ENCODE assay signal across 37 cellular contexts in the genomic region with DNA sequence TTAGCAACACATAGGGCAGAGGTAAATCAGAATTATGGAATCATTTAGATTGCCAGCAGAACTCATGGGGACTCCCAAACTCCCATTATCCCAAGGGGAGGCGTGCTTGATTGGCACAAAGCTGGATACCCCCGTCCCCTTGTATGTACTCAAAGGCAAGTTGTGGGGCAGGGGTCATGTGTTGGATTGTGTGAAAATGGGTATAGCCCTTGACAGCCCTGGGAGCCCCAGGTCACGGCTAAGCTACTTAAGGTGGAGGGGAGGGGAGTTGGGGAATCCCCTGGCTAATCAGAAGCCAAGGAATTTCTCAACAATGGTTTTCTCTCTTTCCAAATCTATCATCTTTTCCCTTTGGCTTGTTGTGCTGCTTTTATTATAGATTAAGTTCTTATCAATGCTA.
"Had no signal": no experiment of that assay in that cellular context is flagged by ENCODE, and none has a peak within 500 bp of the region (broad histone marks: within the 10 kb centered on the region; RNA-seq: fewer than 3 reads in every experiment).

No MANE protein-coding gene starts in this region.

- H3K27ac ChIP-seq: adrenal gland, body of pancreas, brain microvascular endothelial cell, breast epithelium, VCaP had no signal

- H3K27me3 Mint-ChIP-seq: activated CD4-positive, alpha-beta memory T cell treated with anti-CD3 and anti-CD28 coated beads for 36 hours; activated CD4-positive, alpha-beta T cell treated with anti-CD3 and anti-CD28 coated beads, Interleukin-2, amount 10 ng/mL, durations not matched to agents 24 days and 14 days; activated CD8-positive, alpha-beta T cell treated with anti-CD3 and anti-CD28 coated beads for 36 hours; activated naive CD8-positive, alpha-beta T cell treated with anti-CD3 and anti-CD28 coated beads for 36 hours; activated T-helper 17 cell treated with anti-CD3 and anti-CD28 coated beads, Interleukin-2, amount 50 U/mL, for 72 hours had no signal

- DNase-seq: activated CD4-positive, alpha-beta memory T cell treated with anti-CD3 and anti-CD28 coated beads for 36 hours; activated CD4-positive, alpha-beta T cell treated with anti-CD3 and anti-CD28 coated beads for 4 hours; activated CD4-positive, alpha-beta T cell treated with anti-CD3 and anti-CD28 coated beads, Interleukin-2, amount 10 ng/mL, durations not matched to agents 24 days and 14 days; activated CD4-positive, alpha-beta T cell treated with anti-CD3 and anti-CD28 coated beads, Interleukin-2, amount 50 U/mL, for 1 hour; activated CD4-positive, alpha-beta T cell treated with anti-CD3 and anti-CD28 coated beads, Interleukin-2, amount 50 U/mL, for 4 hours; activated CD4-positive, CD25-positive, alpha-beta regulatory T cell; activated CD4-positive, CD25-positive, alpha-beta regulatory T cell treated with anti-CD3 and anti-CD28 coated beads, Interleukin-2, amount 50 U/mL, for 72 hours; activated CD8-positive, alpha-beta memory T cell treated with anti-CD3 and anti-CD28 coated beads, Interleukin-2, amount 50 U/mL, for 4 hours; activated CD8-positive, alpha-beta T cell treated with anti-CD3 and anti-CD28 coated beads for 36 hours; activated effector memory CD4-positive, alpha-beta T cell treated with anti-CD3 and anti-CD28 coated beads, Interleukin-2, amount 50 U/mL, for 16 hours; activated gamma-delta T cell treated with Interleukin-2 at 50 U/mL for 16 hours; activated naive CD4-positive, alpha-beta T cell; activated naive CD4-positive, alpha-beta T cell treated with anti-CD3 and anti-CD28 coated beads for 36 hours; activated naive CD4-positive, alpha-beta T cell treated with anti-CD3 and anti-CD28 coated beads, Interleukin-2, amount 50 U/mL, for 16 hours; activated naive CD8-positive, alpha-beta T cell treated with anti-CD3 and anti-CD28 coated beads for 36 hours; activated T-cell treated with anti-CD3 and anti-CD28 coated beads for 4 hours; activated T-cell treated with anti-CD3 and anti-CD28 coated beads, Interleukin-2, amount 50 U/mL, for 1 hour; activated T-cell treated with anti-CD3 and anti-CD28 coated beads, Interleukin-2, amount 50 U/mL, for 4 hours; activated T-cell treated with anti-CD3 and anti-CD28 coated beads, Interleukin-2, amount 50 U/mL, for 72 hours; adrenal gland; amniotic stem cell; aorta; body of pancreas; brain microvascular endothelial cell; central memory CD4-positive, alpha-beta T cell; T-helper 2 cell; T-helper 9 cell had no signal

- H3K4me3 ChIP-seq: adrenal gland, body of pancreas, breast epithelium had no signal

- FAIRE-seq: astrocyte, colon had no signal

- H3K27ac Mint-ChIP-seq: activated CD4-positive, alpha-beta memory T cell treated with anti-CD3 and anti-CD28 coated beads for 36 hours; activated CD4-positive, alpha-beta T cell treated with anti-CD3 and anti-CD28 coated beads, Interleukin-2, amount 10 ng/mL, durations not matched to agents 24 days and 14 days; activated CD8-positive, alpha-beta T cell treated with anti-CD3 and anti-CD28 coated beads for 36 hours; activated naive CD4-positive, alpha-beta T cell treated with anti-CD3 and anti-CD28 coated beads for 36 hours; activated naive CD4-positive, alpha-beta T cell treated with anti-CD3 and anti-CD28 coated beads, Interleukin-2, amount 50 U/mL, for 72 hours; activated naive CD8-positive, alpha-beta T cell treated with anti-CD3 and anti-CD28 coated beads for 36 hours; activated T-cell treated with anti-CD3 and anti-CD28 coated beads, Interleukin-2, amount 50 U/mL, for 72 hours; activated T-helper 1 cell treated with anti-CD3 and anti-CD28 coated beads, Interleukin-12 subunit alpha, Interleukin-12 subunit beta, Interleukin-2, Interleukin-4 antibody, amounts not matched to agents 30 ng/mL and 10 ng/mL and 1 ng/mL, durations not matched to agents 14 hours and 24 hours and 36 hours; activated T-helper 17 cell treated with anti-CD3 and anti-CD28 coated beads, Interleukin-2, amount 50 U/mL, for 72 hours; T-helper 1 cell treated with Interleukin-12 subunit alpha and Interleukin-12 subunit beta and Interleukin-4 antibody, amounts not matched to agents 30 μg/mL and 1 μg/mL, for 36 hours; T-helper 2 cell treated with Interferon-gamma antibody and Interleukin-4, amounts not matched to agents 5 μg/mL and 100 μg/mL, for 36 hours; WTC11 had no signal

- H3K4me1 Mint-ChIP-seq: activated naive CD8-positive, alpha-beta T cell treated with anti-CD3 and anti-CD28 coated beads for 36 hours; activated T-helper 17 cell treated with anti-CD3 and anti-CD28 coated beads, Interleukin-2, amount 50 U/mL, for 72 hours; WTC11 had no signal

- H3K27me3 ChIP-seq: adrenal gland, body of pancreas, brain microvascular endothelial cell, breast epithelium had no signal

- H3K4me1 ChIP-seq: adrenal gland, body of pancreas, breast epithelium had no signal

- H3K4me3 Mint-ChIP-seq: activated CD4-positive, alpha-beta memory T cell treated with anti-CD3 and anti-CD28 coated beads for 36 hours; activated CD4-positive, alpha-beta T cell treated with anti-CD3 and anti-CD28 coated beads, Interleukin-2, amount 10 ng/mL, durations not matched to agents 24 days and 14 days; activated CD8-positive, alpha-beta T cell treated with anti-CD3 and anti-CD28 coated beads for 36 hours; activated naive CD4-positive, alpha-beta T cell treated with anti-CD3 and anti-CD28 coated beads for 36 hours; activated naive CD8-positive, alpha-beta T cell treated with anti-CD3 and anti-CD28 coated beads for 36 hours; activated T-cell treated with anti-CD3 and anti-CD28 coated beads, Interleukin-2, amount 50 U/mL, for 4 hours; activated T-cell treated with anti-CD3 and anti-CD28 coated beads, Interleukin-2, amount 50 U/mL, for 72 hours; activated T-helper 1 cell treated with anti-CD3 and anti-CD28 coated beads, Interleukin-12 subunit alpha, Interleukin-12 subunit beta, Interleukin-2, Interleukin-4 antibody, amounts not matched to agents 30 ng/mL and 10 ng/mL and 1 ng/mL, durations not matched to agents 14 hours and 24 hours and 36 hours; activated T-helper 17 cell treated with anti-CD3 and anti-CD28 coated beads, Interleukin-2, amount 50 U/mL, for 72 hours; T-helper 1 cell treated with Interleukin-12 subunit alpha and Interleukin-12 subunit beta and Interleukin-4 antibody, amounts not matched to agents 30 μg/mL and 1 μg/mL, for 36 hours; T-helper 2 cell treated with Interferon-gamma antibody and Interleukin-4, amounts not matched to agents 5 μg/mL and 100 μg/mL, for 36 hours; WTC11 had no signal

- H3K9me3 Mint-ChIP-seq: activated CD4-positive, alpha-beta memory T cell treated with anti-CD3 and anti-CD28 coated beads for 36 hours; activated CD4-positive, alpha-beta T cell treated with anti-CD3 and anti-CD28 coated beads, Interleukin-2, amount 10 ng/mL, durations not matched to agents 24 days and 14 days; activated CD8-positive, alpha-beta T cell treated with anti-CD3 and anti-CD28 coated beads for 36 hours; activated naive CD4-positive, alpha-beta T cell treated with anti-CD3 and anti-CD28 coated beads for 36 hours; activated naive CD4-positive, alpha-beta T cell treated with anti-CD3 and anti-CD28 coated beads, Interleukin-2, amount 50 U/mL, for 72 hours; activated naive CD8-positive, alpha-beta T cell treated with anti-CD3 and anti-CD28 coated beads for 36 hours; activated T-cell treated with anti-CD3 and anti-CD28 coated beads, Interleukin-2, amount 50 U/mL, for 4 hours; activated T-cell treated with anti-CD3 and anti-CD28 coated beads, Interleukin-2, amount 50 U/mL, for 72 hours; activated T-helper 1 cell treated with anti-CD3 and anti-CD28 coated beads, Interleukin-12 subunit alpha, Interleukin-12 subunit beta, Interleukin-2, Interleukin-4 antibody, amounts not matched to agents 30 ng/mL and 10 ng/mL and 1 ng/mL, durations not matched to agents 14 hours and 24 hours and 36 hours; activated T-helper 17 cell treated with anti-CD3 and anti-CD28 coated beads, Interleukin-2, amount 50 U/mL, for 72 hours; T-helper 1 cell treated with Interleukin-12 subunit alpha and Interleukin-12 subunit beta and Interleukin-4 antibody, amounts not matched to agents 30 μg/mL and 1 μg/mL, for 36 hours; T-helper 2 cell treated with Interferon-gamma antibody and Interleukin-4, amounts not matched to agents 5 μg/mL and 100 μg/mL, for 36 hours; WTC11 had no signal

- ATAC-seq: activated CD8-positive, alpha-beta T cell treated with anti-CD3 and anti-CD28 coated beads for 36 hours; activated naive CD4-positive, alpha-beta T cell treated with anti-CD3 and anti-CD28 coated beads, Interleukin-2, amount 50 U/mL, for 72 hours; activated T-cell treated with anti-CD3 and anti-CD28 coated beads, Interleukin-2, amount 50 U/mL, for 4 hours; activated T-cell treated with anti-CD3 and anti-CD28 coated beads, Interleukin-2, amount 50 U/mL, for 72 hours; activated T-helper 17 cell treated with anti-CD3 and anti-CD28 coated beads, Interleukin-2, amount 50 U/mL, for 72 hours; body of pancreas; WTC11 had no signal

- H3K9me3 ChIP-seq: adrenal gland, body of pancreas, breast epithelium had no signal

- H3K36me3 Mint-ChIP-seq: WTC11 had no signal

- H3K36me3 ChIP-seq: adrenal gland had no signal
